ENCODE assay signal across 40 cellular contexts in genomic region chr10:1712944-1713671, GRCh38. TPM values are rescaled to one million over a fixed set of nuclear protein-coding genes. Genes with fewer than 3 reads are reported as not detected.
"Had no signal": no experiment of that assay in that cellular context is flagged by ENCODE, and none has a peak within 500 bp of the region (broad histone marks: within the 10 kb centered on the region; RNA-seq: fewer than 3 reads in every experiment).

No MANE protein-coding gene starts in this region.

- H3K4me3 Mint-ChIP-seq: activated naive CD4-positive, alpha-beta T cell treated with anti-CD3 and anti-CD28 coated beads for 36 hours; activated naive CD4-positive, alpha-beta T cell treated with anti-CD3 and anti-CD28 coated beads, Interleukin-2, amount 10 ng/mL, durations not matched to agents 7 days and 5 days; activated naive CD4-positive, alpha-beta T cell treated with anti-CD3 and anti-CD28 coated beads, Interleukin-2, amount 50 U/mL, for 24 hours; activated naive CD8-positive, alpha-beta T cell; activated naive CD8-positive, alpha-beta T cell treated with anti-CD3 and anti-CD28 coated beads for 36 hours; activated naive CD8-positive, alpha-beta T cell treated with anti-CD3 and anti-CD28 coated beads, Interleukin-2, amount 10 ng/mL, durations not matched to agents 7 days and 5 days; activated naive CD8-positive, alpha-beta T cell treated with anti-CD3 and anti-CD28 coated beads, Interleukin-2, amount 50 U/mL, for 24 hours; activated T-cell treated with anti-CD3 and anti-CD28 coated beads, Interleukin-2, amount 50 U/mL, for 24 hours; activated T-cell treated with anti-CD3 and anti-CD28 coated beads, Interleukin-2, amount 50 U/mL, for 4 hours; activated T-cell treated with anti-CD3 and anti-CD28 coated beads, Interleukin-2, amount 50 U/mL, for 72 hours; activated T-helper 1 cell treated with anti-CD3 and anti-CD28 coated beads, Interleukin-12 subunit alpha, Interleukin-12 subunit beta, Interleukin-2, Interleukin-4 antibody, amounts not matched to agents 30 ng/mL and 10 ng/mL and 1 ng/mL, durations not matched to agents 14 hours and 24 hours and 36 hours; activated T-helper 17 cell treated with anti-CD3 and anti-CD28 coated beads, Interleukin-2, amount 50 U/mL, for 72 hours; brain; central memory CD8-positive, alpha-beta T cell had no signal

- H3K27me3 Mint-ChIP-seq: brain had no signal

- H3K27me3 ChIP-seq: adrenal gland, ascending aorta, body of pancreas, brain microvascular endothelial cell, cardiac muscle cell had no signal

- H3K36me3 ChIP-seq: adrenal gland, ascending aorta, brain microvascular endothelial cell, breast epithelium, cardiac muscle cell had no signal

- DNase-seq: activated effector memory CD4-positive, alpha-beta T cell treated with anti-CD3 and anti-CD28 coated beads, Interleukin-2, amount 50 U/mL, for 16 hours; activated effector memory CD4-positive, alpha-beta T cell treated with Interleukin-2 at 50 U/mL for 16 hours; activated gamma-delta T cell; activated gamma-delta T cell treated with Interleukin-2 at 50 U/mL for 16 hours; activated naive CD4-positive, alpha-beta T cell; activated naive CD4-positive, alpha-beta T cell treated with anti-CD3 and anti-CD28 coated beads for 36 hours; activated naive CD4-positive, alpha-beta T cell treated with anti-CD3 and anti-CD28 coated beads, Interleukin-2, amount 10 ng/mL, durations not matched to agents 7 days and 5 days; activated naive CD4-positive, alpha-beta T cell treated with anti-CD3 and anti-CD28 coated beads, Interleukin-2, amount 50 U/mL, for 16 hours; activated naive CD4-positive, alpha-beta T cell treated with Interleukin-2 at 50 U/mL for 16 hours; activated naive CD8-positive, alpha-beta T cell treated with anti-CD3 and anti-CD28 coated beads for 36 hours; activated naive CD8-positive, alpha-beta T cell treated with anti-CD3 and anti-CD28 coated beads, Interleukin-2, amount 10 ng/mL, durations not matched to agents 7 days and 5 days; activated naive CD8-positive, alpha-beta T cell treated with anti-CD3 and anti-CD28 coated beads, Interleukin-2, amount 50 U/mL, for 24 hours; activated T-cell treated with anti-CD3 and anti-CD28 coated beads, Interleukin-2, amount 50 U/mL, for 1 hour; activated T-cell treated with anti-CD3 and anti-CD28 coated beads, Interleukin-2, amount 50 U/mL, for 24 hours; activated T-cell treated with anti-CD3 and anti-CD28 coated beads, Interleukin-2, amount 50 U/mL, for 4 hours; activated T-cell treated with anti-CD3 and anti-CD28 coated beads, Interleukin-2, amount 50 U/mL, for 48 hours; activated T-cell treated with anti-CD3 and anti-CD28 coated beads, Interleukin-2, amount 50 U/mL, for 72 hours; adrenal gland; amniotic stem cell; amygdala; anterior cingulate cortex; aorta; body of pancreas; brain microvascular endothelial cell; caudate nucleus; central memory CD4-positive, alpha-beta T cell; cerebellar nuclear complex had no signal

- H3K36me3 Mint-ChIP-seq: activated naive CD4-positive, alpha-beta T cell treated with anti-CD3 and anti-CD28 coated beads, Interleukin-2, amount 10 ng/mL, durations not matched to agents 7 days and 5 days; activated naive CD8-positive, alpha-beta T cell; activated naive CD8-positive, alpha-beta T cell treated with anti-CD3 and anti-CD28 coated beads, Interleukin-2, amount 10 ng/mL, durations not matched to agents 7 days and 5 days had no signal

- H3K9me3 ChIP-seq: adrenal gland, ascending aorta, body of pancreas, breast epithelium had no signal

- H3K4me3 ChIP-seq: adrenal gland, ascending aorta, body of pancreas, breast epithelium, cardiac muscle cell had no signal

- H3K27ac Mint-ChIP-seq: activated naive CD4-positive, alpha-beta T cell treated with anti-CD3 and anti-CD28 coated beads for 36 hours; activated naive CD4-positive, alpha-beta T cell treated with anti-CD3 and anti-CD28 coated beads, Interleukin-2, amount 10 ng/mL, durations not matched to agents 7 days and 5 days; activated naive CD4-positive, alpha-beta T cell treated with anti-CD3 and anti-CD28 coated beads, Interleukin-2, amount 50 U/mL, for 24 hours; activated naive CD4-positive, alpha-beta T cell treated with anti-CD3 and anti-CD28 coated beads, Interleukin-2, amount 50 U/mL, for 72 hours; activated naive CD8-positive, alpha-beta T cell; activated naive CD8-positive, alpha-beta T cell treated with anti-CD3 and anti-CD28 coated beads for 36 hours; activated naive CD8-positive, alpha-beta T cell treated with anti-CD3 and anti-CD28 coated beads, Interleukin-2, amount 10 ng/mL, durations not matched to agents 7 days and 5 days; activated naive CD8-positive, alpha-beta T cell treated with anti-CD3 and anti-CD28 coated beads, Interleukin-2, amount 50 U/mL, for 24 hours; activated T-cell treated with anti-CD3 and anti-CD28 coated beads, Interleukin-2, amount 50 U/mL, for 24 hours; activated T-cell treated with anti-CD3 and anti-CD28 coated beads, Interleukin-2, amount 50 U/mL, for 72 hours; activated T-helper 1 cell treated with anti-CD3 and anti-CD28 coated beads, Interleukin-12 subunit alpha, Interleukin-12 subunit beta, Interleukin-2, Interleukin-4 antibody, amounts not matched to agents 30 ng/mL and 10 ng/mL and 1 ng/mL, durations not matched to agents 14 hours and 24 hours and 36 hours; activated T-helper 17 cell treated with anti-CD3 and anti-CD28 coated beads, Interleukin-2, amount 50 U/mL, for 72 hours; activated T-helper 2 cell treated with anti-CD3 and anti-CD28 coated beads, Interferon-gamma antibody, Interleukin-2, Interleukin-4, amounts not matched to agents 10 μg/mL and 5 μg/mL and 100 μg/mL, durations not matched to agents 14 hours and 24 hours and 36 hours; brain had no signal

- H3K27ac ChIP-seq: adrenal gland, ascending aorta, body of pancreas, brain microvascular endothelial cell, breast epithelium, cardiac muscle cell had no signal

- ATAC-seq: activated naive CD4-positive, alpha-beta T cell treated with anti-CD3 and anti-CD28 coated beads, Interleukin-2, amount 50 U/mL, for 72 hours; activated naive CD8-positive, alpha-beta T cell treated with anti-CD3 and anti-CD28 coated beads, Interleukin-2, amount 50 U/mL, for 24 hours; activated T-cell treated with anti-CD3 and anti-CD28 coated beads, Interleukin-2, amount 50 U/mL, for 4 hours; activated T-cell treated with anti-CD3 and anti-CD28 coated beads, Interleukin-2, amount 50 U/mL, for 72 hours; activated T-helper 17 cell treated with anti-CD3 and anti-CD28 coated beads, Interleukin-2, amount 50 U/mL, for 72 hours; body of pancreas had no signal

- H3K9me3 Mint-ChIP-seq: activated naive CD4-positive, alpha-beta T cell treated with anti-CD3 and anti-CD28 coated beads for 36 hours; activated naive CD4-positive, alpha-beta T cell treated with anti-CD3 and anti-CD28 coated beads, Interleukin-2, amount 50 U/mL, for 24 hours; activated naive CD8-positive, alpha-beta T cell treated with anti-CD3 and anti-CD28 coated beads for 36 hours; activated naive CD8-positive, alpha-beta T cell treated with anti-CD3 and anti-CD28 coated beads, Interleukin-2, amount 10 ng/mL, durations not matched to agents 7 days and 5 days; activated naive CD8-positive, alpha-beta T cell treated with anti-CD3 and anti-CD28 coated beads, Interleukin-2, amount 50 U/mL, for 24 hours; activated T-cell treated with anti-CD3 and anti-CD28 coated beads, Interleukin-2, amount 50 U/mL, for 24 hours; activated T-cell treated with anti-CD3 and anti-CD28 coated beads, Interleukin-2, amount 50 U/mL, for 4 hours; activated T-cell treated with anti-CD3 and anti-CD28 coated beads, Interleukin-2, amount 50 U/mL, for 72 hours; activated T-helper 1 cell treated with anti-CD3 and anti-CD28 coated beads, Interleukin-12 subunit alpha, Interleukin-12 subunit beta, Interleukin-2, Interleukin-4 antibody, amounts not matched to agents 30 ng/mL and 10 ng/mL and 1 ng/mL, durations not matched to agents 14 hours and 24 hours and 36 hours; activated T-helper 17 cell treated with anti-CD3 and anti-CD28 coated beads, Interleukin-2, amount 50 U/mL, for 72 hours; activated T-helper 2 cell treated with anti-CD3 and anti-CD28 coated beads, Interferon-gamma antibody, Interleukin-2, Interleukin-4, amounts not matched to agents 10 μg/mL and 5 μg/mL and 100 μg/mL, durations not matched to agents 14 hours and 24 hours and 36 hours had no signal

- H3K4me1 ChIP-seq: adrenal gland, ascending aorta, body of pancreas, breast epithelium had no signal

- H3K4me1 Mint-ChIP-seq: activated naive CD4-positive, alpha-beta T cell treated with anti-CD3 and anti-CD28 coated beads, Interleukin-2, amount 10 ng/mL, durations not matched to agents 7 days and 5 days; activated naive CD8-positive, alpha-beta T cell treated with anti-CD3 and anti-CD28 coated beads, Interleukin-2, amount 10 ng/mL, durations not matched to agents 7 days and 5 days; activated T-helper 17 cell treated with anti-CD3 and anti-CD28 coated beads, Interleukin-2, amount 50 U/mL, for 72 hours; central memory CD8-positive, alpha-beta T cell had no signal

RNA-seq across cellular contexts. Expression of gene ADARB2, which starts 24.2 kb away (rescaled TPM):
- total RNA-seq: activated naive CD8-positive, alpha-beta T cell treated with anti-CD3 and anti-CD28 coated beads for 36 hours; activated T-helper 17 cell treated with anti-CD3 and anti-CD28 coated beads, Interleukin-2, amount 50 U/mL, for 72 hours; aorta; ascending aorta; bronchial epithelial cell; cardiac septum had no signal
